ENCODE assay signal across 31 cellular contexts in genomic region chr11:62985351-62985750, GRCh38. TPM values are rescaled to one million over a fixed set of nuclear protein-coding genes. Genes with fewer than 3 reads are reported as not detected.
"Had no signal": no experiment of that assay in that cellular context is flagged by ENCODE, and none has a peak within 500 bp of the region (broad histone marks: within the 10 kb centered on the region; RNA-seq: fewer than 3 reads in every experiment).

No MANE protein-coding gene starts in this region.

- H3K4me1 ChIP-seq: esophagus muscularis mucosa, foreskin keratinocyte, gastrocnemius medialis had no signal

- ATAC-seq: activated CD4-positive, alpha-beta T cell treated with anti-CD3 and anti-CD28 coated beads for 36 hours; activated CD8-positive, alpha-beta memory T cell treated with anti-CD3 and anti-CD28 coated beads, Interleukin-2, amount 10 ng/mL, durations not matched to agents 7 days and 5 days; activated CD8-positive, alpha-beta T cell treated with anti-CD3 and anti-CD28 coated beads, Interleukin-2, amount 10 ng/mL, durations not matched to agents 7 days and 5 days; foreskin keratinocyte; gastrocnemius medialis had no signal

- H3K27me3 ChIP-seq: brain microvascular endothelial cell, dorsolateral prefrontal cortex, foreskin keratinocyte, gastrocnemius medialis had no signal

- H3K36me3 ChIP-seq: brain microvascular endothelial cell, esophagus muscularis mucosa, gastrocnemius medialis had no signal

- DNase-seq: activated CD4-positive, alpha-beta memory T cell treated with anti-CD3 and anti-CD28 coated beads for 36 hours; activated CD4-positive, alpha-beta T cell treated with anti-CD3 and anti-CD28 coated beads for 36 hours; activated CD4-positive, alpha-beta T cell treated with anti-CD3 and anti-CD28 coated beads, Interleukin-2, amount 10 ng/mL, durations not matched to agents 24 days and 14 days; activated CD4-positive, CD25-positive, alpha-beta regulatory T cell; activated CD4-positive, CD25-positive, alpha-beta regulatory T cell treated with anti-CD3 and anti-CD28 coated beads, Interleukin-2, amount 50 U/mL, for 72 hours; activated CD8-positive, alpha-beta memory T cell treated with anti-CD3 and anti-CD28 coated beads, Interleukin-2, amount 10 ng/mL, durations not matched to agents 7 days and 5 days; activated CD8-positive, alpha-beta memory T cell treated with anti-CD3 and anti-CD28 coated beads, Interleukin-2, amount 50 U/mL, for 4 hours; activated CD8-positive, alpha-beta T cell treated with anti-CD3 and anti-CD28 coated beads, Interleukin-2, amount 10 ng/mL, durations not matched to agents 7 days and 5 days; activated effector memory CD4-positive, alpha-beta T cell treated with anti-CD3 and anti-CD28 coated beads, Interleukin-2, amount 50 U/mL, for 16 hours; activated naive CD4-positive, alpha-beta T cell treated with anti-CD3 and anti-CD28 coated beads for 36 hours; activated naive CD8-positive, alpha-beta T cell treated with anti-CD3 and anti-CD28 coated beads, Interleukin-2, amount 10 ng/mL, durations not matched to agents 7 days and 5 days; activated T-cell treated with anti-CD3 and anti-CD28 coated beads, Interleukin-2, amount 50 U/mL, for 1 hour; activated T-cell treated with anti-CD3 and anti-CD28 coated beads, Interleukin-2, amount 50 U/mL, for 48 hours; brain microvascular endothelial cell; dorsolateral prefrontal cortex; effector memory CD4-positive, alpha-beta T cell; endodermal cell; foreskin keratinocyte; gastrocnemius medialis; T-helper 2 cell had no signal

- H3K4me3 ChIP-seq: coronary artery, esophagus muscularis mucosa, gastrocnemius medialis had no signal

- H3K27ac ChIP-seq: brain microvascular endothelial cell, coronary artery, esophagus muscularis mucosa, foreskin keratinocyte, gastrocnemius medialis had no signal

- H3K9me3 ChIP-seq: esophagus muscularis mucosa, gastrocnemius medialis had no signal

RNA-seq across cellular contexts. Expression of gene SLC22A6, which starts 0.6 kb away (rescaled TPM):
- total RNA-seq: activated CD4-positive, alpha-beta memory T cell treated with anti-CD3 and anti-CD28 coated beads for 36 hours; activated CD4-positive, alpha-beta T cell treated with anti-CD3 and anti-CD28 coated beads for 36 hours; activated CD4-positive, alpha-beta T cell treated with anti-CD3 and anti-CD28 coated beads, Interleukin-2, amount 10 ng/mL, durations not matched to agents 24 days and 14 days; activated CD8-positive, alpha-beta memory T cell treated with anti-CD3 and anti-CD28 coated beads for 36 hours; activated CD8-positive, alpha-beta memory T cell treated with anti-CD3 and anti-CD28 coated beads, Interleukin-2, amount 10 ng/mL, durations not matched to agents 7 days and 5 days; activated CD8-positive, alpha-beta T cell treated with anti-CD3 and anti-CD28 coated beads, Interleukin-2, amount 10 ng/mL, durations not matched to agents 7 days and 5 days; activated naive CD4-positive, alpha-beta T cell treated with anti-CD3 and anti-CD28 coated beads for 36 hours; activated naive CD8-positive, alpha-beta T cell treated with anti-CD3 and anti-CD28 coated beads, Interleukin-2, amount 10 ng/mL, durations not matched to agents 7 days and 5 days; activated T-helper 1 cell treated with anti-CD3 and anti-CD28 coated beads, Interleukin-12 subunit alpha, Interleukin-12 subunit beta, Interleukin-2, Interleukin-4 antibody, amounts not matched to agents 30 ng/mL and 10 ng/mL and 1 ng/mL, durations not matched to agents 14 hours and 24 hours and 36 hours; activated T-helper 2 cell treated with anti-CD3 and anti-CD28 coated beads, Interferon-gamma antibody, Interleukin-2, Interleukin-4, amounts not matched to agents 10 μg/mL and 5 μg/mL and 100 μg/mL, durations not matched to agents 14 hours and 24 hours and 36 hours; astrocyte; bronchial epithelial cell; cardiac septum; endodermal cell; epithelial cell of proximal tubule; esophagus muscularis mucosa; foreskin keratinocyte; gastrocnemius medialis; glomerular endothelial cell; T-helper 1 cell treated with Interleukin-12 subunit alpha and Interleukin-12 subunit beta and Interleukin-4 antibody, amounts not matched to agents 30 ng/mL and 1 ng/mL, for 36 hours had no signal
- polyA plus RNA-seq: foreskin keratinocyte had no signal

RNA-seq across cellular contexts. Expression of gene SLC22A8, which starts 30.3 kb away (rescaled TPM):
- total RNA-seq: activated CD4-positive, alpha-beta memory T cell treated with anti-CD3 and anti-CD28 coated beads for 36 hours; activated CD4-positive, alpha-beta T cell treated with anti-CD3 and anti-CD28 coated beads for 36 hours; activated CD4-positive, alpha-beta T cell treated with anti-CD3 and anti-CD28 coated beads, Interleukin-2, amount 10 ng/mL, durations not matched to agents 24 days and 14 days; activated CD8-positive, alpha-beta memory T cell treated with anti-CD3 and anti-CD28 coated beads for 36 hours; activated CD8-positive, alpha-beta memory T cell treated with anti-CD3 and anti-CD28 coated beads, Interleukin-2, amount 10 ng/mL, durations not matched to agents 7 days and 5 days; activated CD8-positive, alpha-beta T cell treated with anti-CD3 and anti-CD28 coated beads, Interleukin-2, amount 10 ng/mL, durations not matched to agents 7 days and 5 days; activated naive CD4-positive, alpha-beta T cell treated with anti-CD3 and anti-CD28 coated beads for 36 hours; activated naive CD8-positive, alpha-beta T cell treated with anti-CD3 and anti-CD28 coated beads, Interleukin-2, amount 10 ng/mL, durations not matched to agents 7 days and 5 days; activated T-helper 1 cell treated with anti-CD3 and anti-CD28 coated beads, Interleukin-12 subunit alpha, Interleukin-12 subunit beta, Interleukin-2, Interleukin-4 antibody, amounts not matched to agents 30 ng/mL and 10 ng/mL and 1 ng/mL, durations not matched to agents 14 hours and 24 hours and 36 hours; activated T-helper 2 cell treated with anti-CD3 and anti-CD28 coated beads, Interferon-gamma antibody, Interleukin-2, Interleukin-4, amounts not matched to agents 10 μg/mL and 5 μg/mL and 100 μg/mL, durations not matched to agents 14 hours and 24 hours and 36 hours; astrocyte; bronchial epithelial cell; cardiac septum; epithelial cell of proximal tubule; esophagus muscularis mucosa; foreskin keratinocyte; gastrocnemius medialis; glomerular endothelial cell; T-helper 1 cell treated with Interleukin-12 subunit alpha and Interleukin-12 subunit beta and Interleukin-4 antibody, amounts not matched to agents 30 ng/mL and 1 ng/mL, for 36 hours had no signal
- polyA plus RNA-seq: foreskin keratinocyte had no signal
